In the genomic region with DNA sequence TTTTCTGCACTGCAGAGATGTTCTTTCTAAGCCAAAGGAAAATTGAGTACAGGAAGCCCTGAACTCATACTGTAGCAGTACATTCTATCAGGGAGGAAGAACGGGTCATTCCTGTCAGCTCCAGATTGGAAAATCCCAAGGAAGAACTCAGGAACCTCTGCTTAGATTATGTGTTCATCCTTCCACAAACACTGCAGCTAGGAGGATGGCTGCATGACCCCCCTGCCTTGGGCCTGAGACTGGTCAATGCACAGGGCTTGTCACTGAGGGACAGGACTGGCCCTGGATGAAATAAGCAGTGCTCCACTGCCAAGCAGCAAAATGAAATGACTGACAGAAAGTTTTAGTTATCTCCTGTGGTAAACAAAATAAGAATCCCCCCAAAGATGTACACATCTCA, we compare ENCODE assay signal across 3 cellular contexts.
"Had no signal": no experiment of that assay in that cellular context is flagged by ENCODE, and none has a peak within 500 bp of the region (broad histone marks: within the 10 kb centered on the region; RNA-seq: fewer than 3 reads in every experiment).

No MANE protein-coding gene starts in this region.

- H3K4me3 ChIP-seq: GM23338 had no signal

- ATAC-seq: GM23338 had no signal

- DNase-seq: H9, HCEC 1CT had no signal
